In the genomic region with DNA sequence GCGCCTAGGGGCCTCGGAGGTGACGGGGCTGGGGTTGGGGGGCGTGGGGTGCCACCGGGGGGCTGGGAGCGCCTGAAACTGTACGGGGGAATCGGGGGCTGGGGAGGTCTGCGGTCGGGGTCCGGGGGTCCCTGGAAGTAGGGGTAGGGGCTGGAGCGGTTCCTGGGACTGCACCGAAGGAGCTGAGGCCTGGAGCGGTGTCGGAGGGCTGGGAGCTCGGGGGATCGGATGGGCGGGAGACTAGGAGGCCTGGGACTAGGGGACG, we compare ENCODE assay signal across 8 cellular contexts. TPM values are rescaled to one million over a fixed set of nuclear protein-coding genes. Genes with fewer than 3 reads are reported as not detected.
DNase-seq lines count a peak whose midpoint lies in the region; ATAC-seq lines count a peak whose summit lies in the region.

No MANE protein-coding gene starts in this region.

- H3K4me3 ChIP-seq in stomach smooth muscle (ENCODE audit: low read length in 2 of 2) = peak overlapping the region; percentile 84 to 87

- no peak for DNase-seq in T-helper 1 cell
- no peak for DNase-seq in immature natural killer cell

- peaks cover 21% of the 10 kb centered on the region for H3K4me1 Mint-ChIP-seq in T-helper 1 cell treated with Interleukin-12 subunit alpha and Interleukin-12 subunit beta and Interleukin-4 antibody, amounts not matched to agents 30 μg/mL and 1 μg/mL, for 36 hours (ENCODE audit: low read depth)
- H3K4me1 Mint-ChIP-seq in activated naive CD8-positive, alpha-beta T cell (ENCODE audit: low read depth) = peaks cover 29% of the 10 kb centered on the region
- H3K4me1 Mint-ChIP-seq in immature natural killer cell = peaks cover 39 to 43% of the 10 kb centered on the region in 2 donors

- no peaks in the 10 kb centered on the region for H3K9me3 ChIP-seq in stomach smooth muscle (ENCODE audit: control insufficient read depth in 2 of 2, low read length in 2 of 2)

- peaks cover 25% of the 10 kb centered on the region for H3K4me1 ChIP-seq in stomach smooth muscle (ENCODE audit: control insufficient read depth, insufficient read depth, low read length)

- ATAC-seq in HG03280 (IDR thresholded peaks at IDR 0.05; ENCODE audit: unreplicated experiment) (no peak), HG02840 (IDR thresholded peaks at IDR 0.05; ENCODE audit: low FRiP score, unreplicated experiment) (no peak), HG02678 (IDR thresholded peaks at IDR 0.05; ENCODE audit: unreplicated experiment) (no peak)

- H3K27me3 ChIP-seq in stomach smooth muscle (ENCODE audit: control insufficient read depth in 1 of 2, insufficient read depth in 2 of 2, low read length in 2 of 2) = no peaks in the 10 kb centered on the region

- no peak overlapping the region for H3K27ac ChIP-seq in stomach smooth muscle (ENCODE audit: low read length)

- H3K36me3 Mint-ChIP-seq in T-helper 1 cell treated with Interleukin-12 subunit alpha and Interleukin-12 subunit beta and Interleukin-4 antibody, amounts not matched to agents 30 μg/mL and 1 μg/mL, for 36 hours (ENCODE audit: low read depth) = peaks cover 19% of the 10 kb centered on the region
- no peaks in the 10 kb centered on the region for H3K36me3 Mint-ChIP-seq in activated naive CD8-positive, alpha-beta T cell
- H3K36me3 Mint-ChIP-seq in immature natural killer cell = peaks cover 0 to 20% (median 6%) of the 10 kb centered on the region in 3 donors

- no peaks in the 10 kb centered on the region for H3K9me3 Mint-ChIP-seq in T-helper 1 cell treated with Interleukin-12 subunit alpha and Interleukin-12 subunit beta and Interleukin-4 antibody, amounts not matched to agents 30 μg/mL and 1 μg/mL, for 36 hours
- no peaks in the 10 kb centered on the region for H3K9me3 Mint-ChIP-seq in activated naive CD8-positive, alpha-beta T cell (ENCODE audit: low read depth)
- no peaks in the 10 kb centered on the region for H3K9me3 Mint-ChIP-seq in immature natural killer cell

- H3K36me3 ChIP-seq in stomach smooth muscle (ENCODE audit: control insufficient read depth in 2 of 2, insufficient read depth in 2 of 2, low read length in 2 of 2) = peaks cover 26 to 30% of the 10 kb centered on the region in 2 donors

- H3K27ac Mint-ChIP-seq in T-helper 1 cell treated with Interleukin-12 subunit alpha and Interleukin-12 subunit beta and Interleukin-4 antibody, amounts not matched to agents 30 μg/mL and 1 μg/mL, for 36 hours = peak overlapping the region; percentile 91
- peak overlapping the region; percentile 90 for H3K27ac Mint-ChIP-seq in activated naive CD8-positive, alpha-beta T cell
- peak overlapping the region; percentile 80 to 97 (median 94) for H3K27ac Mint-ChIP-seq in immature natural killer cell

- H3K27me3 Mint-ChIP-seq in T-helper 1 cell treated with Interleukin-12 subunit alpha and Interleukin-12 subunit beta and Interleukin-4 antibody, amounts not matched to agents 30 μg/mL and 1 μg/mL, for 36 hours (ENCODE audit: low read depth) = no peaks in the 10 kb centered on the region
- no peaks in the 10 kb centered on the region for H3K27me3 Mint-ChIP-seq in activated naive CD8-positive, alpha-beta T cell
- H3K27me3 Mint-ChIP-seq in immature natural killer cell (ENCODE audit: low read depth in 3 of 3) = peaks cover 10 to 29% (median 10%) of the 10 kb centered on the region in 3 donors

- peak overlapping the region; percentile 92 for H3K4me3 Mint-ChIP-seq in T-helper 1 cell treated with Interleukin-12 subunit alpha and Interleukin-12 subunit beta and Interleukin-4 antibody, amounts not matched to agents 30 μg/mL and 1 μg/mL, for 36 hours
- peak overlapping the region; percentile 91 for H3K4me3 Mint-ChIP-seq in activated naive CD8-positive, alpha-beta T cell
- peak overlapping the region; percentile 88 to 93 (median 91) for H3K4me3 Mint-ChIP-seq in immature natural killer cell

- peak overlapping the region; percentile 84 for H3K9ac ChIP-seq in stomach smooth muscle (ENCODE audit: low read length in 2 of 2)

RNA-seq across cellular contexts. Expression of gene AKAP17A, which starts 0.4 kb away (rescaled TPM):
- polyA plus RNA-seq in immature natural killer cell = 10 to 100 TPM; 13.3 to 50.1 (median 15.4) TPM

RNA-seq across cellular contexts. Expression of gene ASMT, which starts 23.1 kb away (rescaled TPM):
- polyA plus RNA-seq in immature natural killer cell = not detected

RNA-seq across cellular contexts. Expression of gene P2RY8, which starts 54.8 kb away (rescaled TPM):
- polyA plus RNA-seq in immature natural killer cell = 100 to 1,000 TPM in 2 of 3 donors, 10 to 100 TPM in 1; 96.8 to 232 (median 119) TPM
